Comparison of ENCODE assay signal across 21 cellular contexts in genomic region chr3:30583973-30584372, GRCh38. TPM values are rescaled to one million over a fixed set of nuclear protein-coding genes. Genes with fewer than 3 reads are reported as not detected.
DNase-seq lines count a peak whose midpoint lies in the region; ATAC-seq and TF ChIP-seq lines count a peak whose summit lies in the region.
"Had no signal": no experiment of that assay in that cellular context is flagged by ENCODE, and none has a peak within 500 bp of the region (broad histone marks: within the 10 kb centered on the region; RNA-seq: fewer than 3 reads in every experiment).

No MANE protein-coding gene starts in this region.

- peak overlapping the region; percentile 15 for H2AFZ ChIP-seq in smooth muscle cell (ENCODE audit: low read depth)

- no peak overlapping the region for H3K4me2 ChIP-seq in smooth muscle cell

- H3K4me1 ChIP-seq in body of pancreas: peaks cover 12% of the 10 kb centered on the region
- H3K4me1 ChIP-seq in liver (ENCODE audit: control insufficient read depth in 4 of 4, insufficient read depth in 4 of 4, low read length in 3 of 4): peaks cover 0 to 6% (median 1%) of the 10 kb centered on the region in 4 donors
- no peaks in the 10 kb centered on the region for H3K4me1 ChIP-seq in smooth muscle cell (ENCODE audit: low read depth)

- 23 to 44% methylated on average over 1 of the region's 1 CpG for WGBS in body of pancreas, 2 donors
- 82% methylated on average over 1 of the region's 1 CpG for WGBS in liver
- WGBS in smooth muscle cell (ENCODE audit: low lambda C conversion rate): 95% methylated on average over 1 of the region's 1 CpG

- peak; percentile 15 for ATAC-seq in body of pancreas
- ATAC-seq in HG02938 (IDR thresholded peaks at IDR 0.05; ENCODE audit: unreplicated experiment): no peak
- ATAC-seq: CD8-positive, alpha-beta T cell; HCT116; Panc1 had no signal

- TF ChIP-seq RAD21 in liver (IDR thresholded peaks at IDR 0.05): peak in 1 of 2 donors; percentile 28

- no peak overlapping the region for H3K4me3 ChIP-seq in body of pancreas
- H3K4me3 ChIP-seq in liver (ENCODE audit: low read depth in 1 of 3, low read length in 3 of 3): no peak overlapping the region
- H3K4me3 ChIP-seq in smooth muscle cell: no peak overlapping the region

- TF ChIP-seq POLR2A in body of pancreas (IDR thresholded peaks at IDR 0.05): no peak

- no peaks in the 10 kb centered on the region for H4K20me1 ChIP-seq in smooth muscle cell (ENCODE audit: low read depth)

- no peak for TF ChIP-seq CTCF in body of pancreas (IDR thresholded peaks at IDR 0.05)
- TF ChIP-seq CTCF in liver (IDR thresholded peaks at IDR 0.05; ENCODE audit: low read depth, low read length, missing input control): no peak
- TF ChIP-seq CTCF in smooth muscle cell (IDR thresholded peaks at IDR 0.05; ENCODE audit: borderline replicate concordance, insufficient read depth, poor library complexity, severe bottlenecking): no peak

- intact Hi-C loops in body of pancreas (cut with DNase I): no loop called here

- no peaks in the 10 kb centered on the region for H3K36me3 ChIP-seq in body of pancreas (replicated peaks in 1 of 2; ENCODE audit: insufficient read depth in 1 of 2, low read depth in 2 of 2)
- no peaks in the 10 kb centered on the region for H3K36me3 ChIP-seq in liver (ENCODE audit: control insufficient read depth in 4 of 4, insufficient read depth in 3 of 4, low read depth in 1 of 4, low read length in 3 of 4)
- no peaks in the 10 kb centered on the region for H3K36me3 ChIP-seq in smooth muscle cell (ENCODE audit: low read depth)

- no peak overlapping the region for H3K9ac ChIP-seq in liver (ENCODE audit: low read depth in 1 of 2, low read length in 2 of 2)
- H3K9ac ChIP-seq in smooth muscle cell (ENCODE audit: low read depth): no peak overlapping the region

- H3K79me2 ChIP-seq in smooth muscle cell (ENCODE audit: low read depth): no peaks in the 10 kb centered on the region

- H3K9me3 ChIP-seq in body of pancreas (no peaks in the 10 kb centered on the region), liver (ENCODE audit: control insufficient read depth in 4 of 4, low read length in 3 of 4) (no peaks in the 10 kb centered on the region), smooth muscle cell (replicated peaks; ENCODE audit: low read depth) (no peaks in the 10 kb centered on the region)

- H3F3A ChIP-seq in smooth muscle cell (ENCODE audit: low read depth): no peaks in the 10 kb centered on the region

- H3K27me3 ChIP-seq in body of pancreas: no peaks in the 10 kb centered on the region
- no peaks in the 10 kb centered on the region for H3K27me3 ChIP-seq in liver (ENCODE audit: control insufficient read depth in 4 of 4, insufficient read depth in 4 of 4, low read length in 3 of 4)
- no peaks in the 10 kb centered on the region for H3K27me3 ChIP-seq in smooth muscle cell (ENCODE audit: low read depth)

- peak; percentile 56 for DNase-seq in HT-29 (ENCODE audit: low spot score)
- DNase-seq in body of pancreas: no peak
- DNase-seq in smooth muscle cell (lab: John Stamatoyannopoulos, UW; ENCODE audit: unreplicated experiment): no peak
- DNase-seq in activated CD4-positive, CD25-positive, alpha-beta regulatory T cell (lab: John Stamatoyannopoulos, UW): no peak
- DNase-seq in GM19240 (ENCODE audit: insufficient read length, low spot score): no peak
- DNase-seq: CD8-positive, alpha-beta T cell; DMS79 treated with DMSO at 0.1 percent for 48 hours; GF-D8; IMR-90; KG1; MM.1S; NCI-H2029; NCI-H446 treated with DMSO at 0.1 percent for 48 hours; NCI-H526; SHP77 had no signal

- no peak overlapping the region for H3K27ac ChIP-seq in body of pancreas
- no peak overlapping the region for H3K27ac ChIP-seq in liver (ENCODE audit: low read depth in 1 of 2, low read length in 2 of 2)
- H3K27ac ChIP-seq in smooth muscle cell (ENCODE audit: low read depth): no peak overlapping the region
- H3K27ac ChIP-seq: C4-2B, RWPE1 had no signal

TF ChIP-seq in liver, 16 proteins besides CTCF, POLR2A, EP300 and RAD21:
- peak; percentile 78 for TF ChIP-seq SP1 (IDR thresholded peaks at IDR 0.05)
- TF ChIP-seq HNF4A (conservative IDR thresholded peaks at IDR 0.05): peak; percentile 70 to 85
- no peak for TF ChIP-seq TAF1 (conservative IDR thresholded peaks at IDR 0.05)
- TF ChIP-seq HNF4G (IDR thresholded peaks at IDR 0.05): peak; percentile 61
- peak; percentile 21 for TF ChIP-seq REST (IDR thresholded peaks at IDR 0.05)
- peak in 1 of 2 donors; percentile 29 for TF ChIP-seq RXRA (IDR thresholded peaks at IDR 0.05)

RNA-seq across cellular contexts. Expression of gene TGFBR2, which starts 22.4 kb away (rescaled TPM):
- total RNA-seq in HT-29 (2014; rRNA removed; shearing (Covaris generic)): 42.2 and 42.9 TPM in 2 replicates
- total RNA-seq in body of pancreas (100 to 1,000 TPM in 1 of 2 donors, 10 to 100 TPM in 1; 91.8 to 143 TPM), liver (10 to 100 TPM; 36.4 to 61.2 TPM), smooth muscle cell (53.7 and 60.9 TPM in 2 replicates)
- polyA plus RNA-seq in liver (10 to 100 TPM; 13.9 to 31.0 TPM), smooth muscle cell (37.5 and 39.6 TPM in 2 replicates)
